ENCODE assay signal across 22 cellular contexts in genomic region chr4:62131049-62131448, GRCh38.
DNase-seq lines count a peak whose midpoint lies in the region; ATAC-seq, FAIRE-seq and TF ChIP-seq lines count a peak whose summit lies in the region.
"Had no signal": no experiment of that assay in that cellular context is flagged by ENCODE, and none has a peak within 500 bp of the region (broad histone marks: within the 10 kb centered on the region; RNA-seq: fewer than 3 reads in every experiment).

No MANE protein-coding gene starts in this region.

- H2BK12ac ChIP-seq in H1 (ENCODE audit: low read depth, low read length): peak overlapping the region; percentile 18; the same call in 1 of the 2 replicates

- H3K9me3 Mint-ChIP-seq in CD14-positive monocyte: peaks cover 6 to 17% (median 7%) of the 10 kb centered on the region in 7 donors

- H2BK20ac ChIP-seq in H1 (ENCODE audit: low read length): 0 out of 2 replicates have a peak overlapping the region, but pooled peaks have one; percentile 50

- H3K23ac ChIP-seq in H1 (ENCODE audit: insufficient read length): no peak overlapping the region

- H2BK5ac ChIP-seq in H1 (ENCODE audit: low read depth, low read length): no peak overlapping the region

- H3K23me2 ChIP-seq in H1 (ENCODE audit: low read depth, low read length): no peaks in the 10 kb centered on the region

- no peaks in the 10 kb centered on the region for H3K4me1 ChIP-seq in H1 (replicated peaks in 1 of 4; ENCODE audit: control insufficient read depth in 3 of 4, insufficient read depth in 4 of 4, low read length in 3 of 4)
- H3K4me1 ChIP-seq: BLaER1, Caco-2 had no signal

- POLR2A ChIA-PET in H1 (lab: Charles Lee; ENCODE audit: partially characterized antibody): no interaction called here

- H2BK15ac ChIP-seq in H1 (ENCODE audit: low read length): no peak overlapping the region

- H3K36me3 Mint-ChIP-seq in CD14-positive monocyte: no peaks in the 10 kb centered on the region
- H3K36me3 Mint-ChIP-seq: CD8-positive, alpha-beta T cell had no signal

- no peaks in the 10 kb centered on the region for H3K79me2 ChIP-seq in H1 (ENCODE audit: control insufficient read depth in 1 of 2, insufficient read depth in 2 of 2, low read length in 2 of 2)

- no peak for TF ChIP-seq EP300 in H1 (IDR thresholded peaks at IDR 0.05; ENCODE audit: borderline replicate concordance in 1 of 2, low read depth in 2 of 2, low read length in 2 of 2)

- H3K27me3 Mint-ChIP-seq in CD14-positive monocyte (ENCODE audit: low read depth in 3 of 3): no peaks in the 10 kb centered on the region
- H3K27me3 Mint-ChIP-seq: CD4-positive, alpha-beta T cell had no signal

- H3K27ac Mint-ChIP-seq in CD14-positive monocyte: no peak overlapping the region
- H3K27ac Mint-ChIP-seq: CD4-positive, alpha-beta T cell; CD8-positive, alpha-beta T cell had no signal

- no peak overlapping the region for H3K4me2 ChIP-seq in H1 (ENCODE audit: insufficient read depth in 1 of 2, low read depth in 2 of 2, low read length in 2 of 2)
- H3K4me2 ChIP-seq: BLaER1 had no signal

- no peak overlapping the region for H3K9ac ChIP-seq in H1 (replicated peaks in 1 of 4; ENCODE audit: extremely low read depth in 1 of 4, low read depth in 3 of 4, low read length in 3 of 4)
- H3K9ac ChIP-seq: BLaER1 had no signal

- DNase-seq in CD14-positive monocyte (ENCODE audit: low spot score): peak; percentile 25
- no peak for DNase-seq in H1 (ENCODE audit: low read depth in 1 of 2, low spot score in 2 of 2)
- DNase-seq in posterior vena cava (ENCODE audit: low spot score): peak; percentile 63
- no peak for DNase-seq in left colon
- no peak for DNase-seq in NCI-H510A (lab: John Stamatoyannopoulos, UW)
- DNase-seq: 8988T; ACHN; BE2C; C1 segment of cervical spinal cord; Caco-2; Calu3; CD4-positive, alpha-beta T cell; CD8-positive, alpha-beta T cell; DMS79 treated with DMSO at 0.1 percent for 48 hours; GF-D8 had no signal

- ATAC-seq in HG03108 (IDR thresholded peaks at IDR 0.05; ENCODE audit: unreplicated experiment) (no peak), left colon (no peak)
- ATAC-seq: CD8-positive, alpha-beta T cell had no signal

- no peak overlapping the region for H4K5ac ChIP-seq in H1 (ENCODE audit: insufficient read length, low read depth, low read length)

- TF ChIP-seq CTCF in CD14-positive monocyte (IDR thresholded peaks at IDR 0.05) (no peak), H1 (IDR thresholded peaks at IDR 0.05; ENCODE audit: control extremely low read depth in 1 of 3, insufficient read depth in 1 of 3, low read depth in 1 of 3, low read length in 3 of 3) (no peak)

- no peak overlapping the region for H3K4me3 ChIP-seq in H1 (ENCODE audit: extremely low read depth in 1 of 4, insufficient read depth in 2 of 4, low read depth in 3 of 4, low read length in 4 of 4)
- H3K4me3 ChIP-seq: BLaER1 had no signal

- H4K8ac ChIP-seq in H1 (ENCODE audit: extremely low read depth, insufficient read depth, low read length): no peak overlapping the region

- no peak overlapping the region for H3K14ac ChIP-seq in H1 (ENCODE audit: insufficient read length)

- TF ChIP-seq RAD21 in H1 (IDR thresholded peaks at IDR 0.05 in 1 of 2, conservative IDR thresholded peaks at IDR 0.05 in 1 of 2; ENCODE audit: low read depth in 2 of 2, low read length in 2 of 2): no peak

- H3K4me3 Mint-ChIP-seq in CD14-positive monocyte: no peak overlapping the region
- H3K4me3 Mint-ChIP-seq: CD4-positive, alpha-beta T cell; CD8-positive, alpha-beta T cell had no signal

- no peaks in the 10 kb centered on the region for H3K36me3 ChIP-seq in H1 (ENCODE audit: control insufficient read depth in 2 of 4, insufficient read depth in 4 of 4, low read length in 3 of 4)
- H3K36me3 ChIP-seq: BE2C, BLaER1 had no signal

- no peak for FAIRE-seq in H1 (lab: Jason Lieb, UNC)
- FAIRE-seq: A204.1, D721Med, G401.6, GM12891, GM19239 had no signal

- H4K20me1 ChIP-seq in H1 (replicated peaks in 1 of 2; ENCODE audit: control insufficient read depth in 1 of 2, insufficient read depth in 2 of 2, low read length in 2 of 2): no peaks in the 10 kb centered on the region
- H4K20me1 ChIP-seq: BLaER1 had no signal

- H3K56ac ChIP-seq in H1 (replicated peaks; ENCODE audit: insufficient read length, low read depth, low read length): no peak overlapping the region

- H3K18ac ChIP-seq in H1 (ENCODE audit: extremely low read depth, low read length): no peak overlapping the region

- no peaks in the 10 kb centered on the region for H3K4me1 Mint-ChIP-seq in CD14-positive monocyte

- TF ChIP-seq POLR2A in H1 (IDR thresholded peaks at IDR 0.05; ENCODE audit: control extremely low read depth in 1 of 2, low read depth in 2 of 2, low read length in 2 of 2): no peak

- no peak overlapping the region for H3K4ac ChIP-seq in H1 (replicated peaks; ENCODE audit: insufficient read length, low read depth, low read length)

- H4K91ac ChIP-seq in H1 (replicated peaks; ENCODE audit: insufficient read length, low read length): peak overlapping the region; percentile 51

- H2BK120ac ChIP-seq in H1 (replicated peaks; ENCODE audit: low read depth, low read length): no peak overlapping the region

- WGBS in H1 (ENCODE audit: extremely low coverage in 1 of 2, insufficient coverage in 1 of 2, insufficient read length in 1 of 2, insufficient replicate concordance in 2 of 2, low coverage in 1 of 2, low lambda C conversion rate in 2 of 2, missing lambda C conversion rate in 1 of 2), 2 experiments: 97% methylated on average over 3 of the region's 3 CpGs; no CpG with 5 or more reads in 1 of the 2 experiments

- intact Hi-C loops in CD14-positive monocyte (cut with micrococcal nuclease) (no loop called here), posterior vena cava (cut with DNase I) (no loop called here), left colon (cut with DNase I, micrococcal nuclease) (no loop called here)

- H3K27me3 ChIP-seq in H1 (replicated peaks in 1 of 4; ENCODE audit: control insufficient read depth in 3 of 4, extremely low read depth in 1 of 4, insufficient read depth in 3 of 4, low read length in 3 of 4): no peaks in the 10 kb centered on the region
- H3K27me3 ChIP-seq: BE2C, BLaER1 had no signal

- H2AFZ ChIP-seq in H1 (ENCODE audit: low read length): no peak overlapping the region

- no peak overlapping the region for H2AK5ac ChIP-seq in H1 (ENCODE audit: low read depth, low read length)

- no peaks in the 10 kb centered on the region for H3K9me3 ChIP-seq in H1 (ENCODE audit: insufficient read depth in 2 of 2, low read depth in 1 of 2, low read length in 1 of 2)
- H3K9me3 ChIP-seq: BE2C, Caco-2 had no signal

- CTCF ChIA-PET in H1 (lab: Charles Lee; ENCODE audit: partially characterized antibody): no interaction called here

- no peak overlapping the region for H3K27ac ChIP-seq in H1 (ENCODE audit: low read depth, low read length)
- H3K27ac ChIP-seq: BLaER1 had no signal

- H3K79me1 ChIP-seq in H1 (ENCODE audit: low read depth, low read length): no peaks in the 10 kb centered on the region

TF ChIP-seq in H1, 55 proteins besides CTCF, POLR2A, EP300 and RAD21:
- TF ChIP-seq RFX5 (IDR thresholded peaks at IDR 0.05; ENCODE audit: borderline replicate concordance, low read depth, low read length) (no peak), CHD1 (IDR thresholded peaks at IDR 0.05; ENCODE audit: low read depth, low read length) (no peak), MAX (IDR thresholded peaks at IDR 0.05) (no peak), MAFK (IDR thresholded peaks at IDR 0.05; ENCODE audit: low read depth, low read length) (no peak), PHF8 (conservative IDR thresholded peaks at IDR 0.05; ENCODE audit: low read depth, low read length) (no peak), SIX5 (IDR thresholded peaks at IDR 0.05; ENCODE audit: low read depth, low read length) (no peak), SRF (IDR thresholded peaks at IDR 0.05; ENCODE audit: low read depth, low read length) (no peak), SIRT6 (IDR thresholded peaks at IDR 0.05; ENCODE audit: low read length) (no peak), TBP (IDR thresholded peaks at IDR 0.05; ENCODE audit: low read depth, low read length) (no peak), CHD2 (IDR thresholded peaks at IDR 0.05; ENCODE audit: low read length) (no peak), KDM4A (IDR thresholded peaks at IDR 0.05; ENCODE audit: low read depth, low read length, severe bottlenecking) (no peak), EGR1 (IDR thresholded peaks at IDR 0.05; ENCODE audit: borderline replicate concordance, low read depth, low read length) (no peak), JUND (IDR thresholded peaks at IDR 0.05; ENCODE audit: low read length) (no peak), SUZ12 (IDR thresholded peaks at IDR 0.05; ENCODE audit: low read length) (no peak), RBBP5 (IDR thresholded peaks at IDR 0.05; ENCODE audit: borderline replicate concordance, low read depth, low read length) (no peak), NANOG (IDR thresholded peaks at IDR 0.05; ENCODE audit: insufficient read depth, low read depth, low read length, poor library complexity, severe bottlenecking) (no peak), NRF1 (IDR thresholded peaks at IDR 0.05; ENCODE audit: low read depth, low read length) (no peak), CREB1 (IDR thresholded peaks at IDR 0.05) (no peak)
TF ChIP-seq in H1: peak in this region for 0.

Comparison
In these comparisons a context has a peak if more than half of its experiments do, and no peak if none do; other contexts are left out.
1. DNase-seq: peak in CD14-positive monocyte (single experiment) and posterior vena cava (single experiment); none in H1 (0 of 2), left colon (0 of 2) and NCI-H510A (single experiment).